Comparison of ENCODE assay signal across 8 cellular contexts in genomic region chr16:8673611-8674412, GRCh38. TPM values are rescaled to one million over a fixed set of nuclear protein-coding genes. Genes with fewer than 3 reads are reported as not detected.
DNase-seq lines count a peak whose midpoint lies in the region; ATAC-seq, FAIRE-seq and TF ChIP-seq lines count a peak whose summit lies in the region.

No MANE protein-coding gene starts in this region.

- POLR2A ChIA-PET in CD4-positive, alpha-beta memory T cell (lab: Charles Lee; ENCODE audit: partially characterized antibody): interaction anchor here (1.1 to 4.4 kb wide), 3 partner anchors 124 to 417 kb away, joined by 4 to 18 read pairs (median 5); partner anchors contain the start of genes CARHSP1, HAPSTR1, PMM2 and TMEM186

- peak in 1 of 5 donors; percentile 40 for DNase-seq in CD4-positive, alpha-beta memory T cell
- DNase-seq in bronchial epithelial cell (ENCODE audit: low read depth) (no peak), mesothelial cell of epicardium (ENCODE audit: low spot score in 2 of 2, unreplicated experiment in 2 of 2) (no peak), iPS-NIHi11 (ENCODE audit: low spot score) (no peak), hepatic stellate cell (ENCODE audit: low spot score) (no peak), glomerular visceral epithelial cell (ENCODE audit: extremely low spot score) (no peak)

- FAIRE-seq in bronchial epithelial cell (lab: Jason Lieb, UNC): no peak

- H3K4me1 Mint-ChIP-seq in CD4-positive, alpha-beta memory T cell: peaks cover 8 to 24% (median 16%) of the 10 kb centered on the region in 4 donors
- H3K4me1 Mint-ChIP-seq in mesothelial cell of epicardium: peaks cover 40% of the 10 kb centered on the region

- peak overlapping the region; percentile 45 for H3K27ac ChIP-seq in CD4-positive, alpha-beta memory T cell (ENCODE audit: low read depth, low read length)

- peaks cover 0 to 5% (median 0%) of the 10 kb centered on the region in 8 donors for H3K9me3 Mint-ChIP-seq in CD4-positive, alpha-beta memory T cell
- H3K9me3 Mint-ChIP-seq in mesothelial cell of epicardium: no peaks in the 10 kb centered on the region

- no peaks in the 10 kb centered on the region for H3K9me3 ChIP-seq in CD4-positive, alpha-beta memory T cell (ENCODE audit: control insufficient read depth in 1 of 2, low read length in 2 of 2)

- H3K4me3 ChIP-seq in CD4-positive, alpha-beta memory T cell (ENCODE audit: low read length in 2 of 2): peak overlapping the region; percentile 57 to 85
- H3K4me3 ChIP-seq in bronchial epithelial cell (ENCODE audit: low read depth, low read length): peak overlapping the region; percentile 46

- no peaks in the 10 kb centered on the region for H3K27me3 ChIP-seq in CD4-positive, alpha-beta memory T cell (ENCODE audit: insufficient read depth, low read length)
- H3K27me3 ChIP-seq in bronchial epithelial cell (ENCODE audit: control insufficient read depth, insufficient read depth, low read length): no peaks in the 10 kb centered on the region

- no peak for TF ChIP-seq CTCF in bronchial epithelial cell (IDR thresholded peaks at IDR 0.05; ENCODE audit: insufficient read depth, low read length, severe bottlenecking)
- TF ChIP-seq CTCF in mesothelial cell of epicardium (IDR thresholded peaks at IDR 0.05; ENCODE audit: unreplicated experiment): no peak

- H3K27ac Mint-ChIP-seq in CD4-positive, alpha-beta memory T cell: peak overlapping the region; percentile 44 to 87 (median 67)
- H3K27ac Mint-ChIP-seq in mesothelial cell of epicardium: no peak overlapping the region

- CTCF ChIA-PET in CD4-positive, alpha-beta memory T cell (lab: Charles Lee; ENCODE audit: partially characterized antibody): interaction anchor here (0.9 to 1.2 kb wide), 2 partner anchors 195 to 206 kb away, joined by 3 to 4 read pairs; partner anchors contain the start of gene CARHSP1

- intact Hi-C loops in CD4-positive, alpha-beta memory T cell (cut with micrococcal nuclease): loop anchor here (1.0 to 5.0 kb wide), 4 partner anchors 53 to 288 kb away; partner anchors contain the start of genes CARHSP1, METTL22, PMM2 and TMEM186

- ATAC-seq in GM19455 (IDR thresholded peaks at IDR 0.05; ENCODE audit: unreplicated experiment) (peak; percentile 56), HG03469 (IDR thresholded peaks at IDR 0.05; ENCODE audit: unreplicated experiment) (peak; percentile 26)

- no peaks in the 10 kb centered on the region for H3K36me3 ChIP-seq in CD4-positive, alpha-beta memory T cell (ENCODE audit: insufficient read depth, low read length)
- no peaks in the 10 kb centered on the region for H3K36me3 ChIP-seq in bronchial epithelial cell (ENCODE audit: control insufficient read depth, insufficient read depth, low read length)

- peak overlapping the region; percentile 79 to 95 (median 91) for H3K4me3 Mint-ChIP-seq in CD4-positive, alpha-beta memory T cell
- peak overlapping the region; percentile 78 for H3K4me3 Mint-ChIP-seq in mesothelial cell of epicardium

- no peaks in the 10 kb centered on the region for H3K27me3 Mint-ChIP-seq in CD4-positive, alpha-beta memory T cell
- H3K27me3 Mint-ChIP-seq in mesothelial cell of epicardium (ENCODE audit: low read depth): no peaks in the 10 kb centered on the region

- H3K4me1 ChIP-seq in CD4-positive, alpha-beta memory T cell (ENCODE audit: insufficient read depth, low read length): peaks cover 17% of the 10 kb centered on the region

- peaks cover 2 to 7% of the 10 kb centered on the region in 2 donors for H3K36me3 Mint-ChIP-seq in CD4-positive, alpha-beta memory T cell
- no peaks in the 10 kb centered on the region for H3K36me3 Mint-ChIP-seq in mesothelial cell of epicardium

RNA-seq across cellular contexts. Expression of gene ABAT, which starts 0.6 kb away (rescaled TPM):
- 10 to 100 TPM; 10.0 to 10.8 TPM for total RNA-seq in CD4-positive, alpha-beta memory T cell
- polyA plus RNA-seq in CD4-positive, alpha-beta memory T cell: 1 to 10 TPM; 2.8 to 3.1 TPM
- total RNA-seq in bronchial epithelial cell (1.4 and 2.6 TPM in 2 replicates), mesothelial cell of epicardium (20.7 to 21.6 TPM (median 21.4 TPM) in 3 replicates)

RNA-seq across cellular contexts. Expression of gene METTL22, which starts 52.3 kb away (rescaled TPM):
- 10 to 100 TPM; 42.9 to 49.8 TPM for total RNA-seq in CD4-positive, alpha-beta memory T cell
- polyA plus RNA-seq in CD4-positive, alpha-beta memory T cell: 10 to 100 TPM in 1 of 2 donors, 1 to 10 TPM in 1; 6.2 to 14.2 TPM
- total RNA-seq in bronchial epithelial cell (14.5 and 21.0 TPM in 2 replicates), mesothelial cell of epicardium (57.3 to 65.8 TPM (median 63.3 TPM) in 3 replicates)
